In the genomic region with DNA sequence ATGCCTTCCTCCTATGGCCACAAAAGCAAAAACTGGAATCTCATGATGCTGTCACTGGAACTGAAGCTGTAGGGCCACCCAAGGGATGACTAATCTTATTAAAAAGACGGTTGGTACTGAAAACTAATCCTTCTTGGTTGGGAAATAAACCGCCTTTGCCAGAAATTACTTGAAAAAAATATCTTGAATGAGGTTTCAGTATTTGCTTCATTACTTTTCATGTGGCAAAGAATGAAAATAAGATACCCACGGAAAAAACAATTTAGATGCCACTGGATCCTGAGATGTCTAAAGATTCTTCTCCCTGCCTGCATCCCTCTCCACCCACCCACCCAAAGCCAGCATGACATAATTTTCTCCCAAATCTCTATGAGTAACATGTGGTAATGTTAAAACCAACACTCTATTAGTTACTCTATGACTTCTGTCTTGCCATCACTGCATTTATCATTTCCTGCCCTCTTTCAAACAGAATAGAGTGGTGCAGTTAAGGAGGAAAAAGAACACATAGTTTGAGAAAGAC, we compare ENCODE assay signal across 16 cellular contexts.
A peak's percentile ranks its signal among the peaks of the same experiment; 100 is the strongest.
DNase-seq lines count a peak whose midpoint lies in the region; ATAC-seq and TF ChIP-seq lines count a peak whose summit lies in the region.
"Had no signal": no experiment of that assay in that cellular context is flagged by ENCODE, and none has a peak within 500 bp of the region (broad histone marks: within the 10 kb centered on the region; RNA-seq: fewer than 3 reads in every experiment).

No MANE protein-coding gene starts in this region.

- in situ Hi-C loops in mammary epithelial cell (cut with MboI; ENCODE audit: low sequenced_read_pairs in 2 of 2) = no loop called here

- no peaks in the 10 kb centered on the region for H3K79me2 ChIP-seq in mammary epithelial cell (ENCODE audit: insufficient read depth, low read length)

- H3K4me3 Mint-ChIP-seq in HFFc6 = peak overlapping the region; percentile 29
- H3K4me3 Mint-ChIP-seq in progenitor cell of endocrine pancreas (ENCODE audit: low read depth) = no peak overlapping the region
- H3K4me3 Mint-ChIP-seq: naive B cell had no signal

- dilution Hi-C loops in mammary epithelial cell (cut with HindIII; ENCODE audit: low sequenced_read_pairs) = no loop called here

- H3K9ac ChIP-seq in mammary epithelial cell (ENCODE audit: insufficient read depth, low read length) = no peak overlapping the region
- H3K9ac ChIP-seq: SK-N-SH had no signal

- H3K9me3 ChIP-seq in mammary epithelial cell (replicated peaks; ENCODE audit: insufficient read depth, low read length) (no peaks in the 10 kb centered on the region), psoas muscle (no peaks in the 10 kb centered on the region)
- H3K9me3 ChIP-seq: SK-N-SH had no signal

- H3K36me3 Mint-ChIP-seq in HFFc6 (ENCODE audit: low read depth) (no peaks in the 10 kb centered on the region), progenitor cell of endocrine pancreas (ENCODE audit: insufficient read depth) (peaks cover 2% of the 10 kb centered on the region)
- H3K36me3 Mint-ChIP-seq: naive B cell had no signal

- H3K4me2 ChIP-seq in mammary epithelial cell (ENCODE audit: insufficient read depth, low read depth, low read length) = no peak overlapping the region
- H3K4me2 ChIP-seq: SK-N-SH had no signal

- intact Hi-C loops in mammary epithelial cell (cut with micrococcal nuclease) = no loop called here
- intact Hi-C loops in psoas muscle (cut with DNase I) = no loop called here

- H3K27ac ChIP-seq in mammary epithelial cell (ENCODE audit: insufficient read depth, low read depth, low read length) = no peak overlapping the region
- no peak overlapping the region for H3K27ac ChIP-seq in psoas muscle
- H3K27ac ChIP-seq: 22Rv1, epithelial cell of prostate had no signal

- no peaks in the 10 kb centered on the region for H3K36me3 ChIP-seq in mammary epithelial cell (ENCODE audit: insufficient read depth, low read length)
- H3K36me3 ChIP-seq in psoas muscle (ENCODE audit: insufficient read depth in 1 of 2, low read depth in 1 of 2) = no peaks in the 10 kb centered on the region

- peaks cover 24% of the 10 kb centered on the region for H3K4me1 Mint-ChIP-seq in HFFc6 (ENCODE audit: low read depth)
- peaks cover 2% of the 10 kb centered on the region for H3K4me1 Mint-ChIP-seq in progenitor cell of endocrine pancreas (ENCODE audit: low read depth)
- H3K4me1 Mint-ChIP-seq: naive B cell had no signal

- DNase-seq in NCI-H82 (lab: John Stamatoyannopoulos, UW) = peak; percentile 28
- DNase-seq in NCI-H82 treated with DMSO at 0.1 percent for 48 hours (lab: John Stamatoyannopoulos, UW; ENCODE audit: unreplicated experiment) = no peak
- DNase-seq in HFFc6 = peak; percentile 30
- peak; percentile 53 for DNase-seq in mammary epithelial cell
- no peak for DNase-seq in progenitor cell of endocrine pancreas (ENCODE audit: low spot score, unreplicated experiment)
- DNase-seq in psoas muscle = no peak
- no peak for DNase-seq in NCI-H1436 (lab: John Stamatoyannopoulos, UW)
- DNase-seq: aorta, DMS53, islet precursor cell, naive B cell, NCI-H1105 treated with DMSO at 0.1 percent for 48 hours, SK-N-SH had no signal

- TF ChIP-seq CTCF in HFFc6 (IDR thresholded peaks at IDR 0.05) (no peak), mammary epithelial cell (conservative IDR thresholded peaks at IDR 0.05 in 1 of 2, IDR thresholded peaks at IDR 0.05 in 1 of 2; ENCODE audit: extremely low read depth in 1 of 2, insufficient read depth in 1 of 2, low read depth in 1 of 2, low read length in 2 of 2) (no peak), progenitor cell of endocrine pancreas (IDR thresholded peaks at IDR 0.05; ENCODE audit: unreplicated experiment) (no peak), psoas muscle (IDR thresholded peaks at IDR 0.05) (no peak)

- H3K27me3 ChIP-seq in mammary epithelial cell (ENCODE audit: insufficient read depth, low read length) (no peaks in the 10 kb centered on the region), psoas muscle (ENCODE audit: insufficient read depth in 3 of 3, low read length in 2 of 3) (no peaks in the 10 kb centered on the region)

- H2AFZ ChIP-seq in mammary epithelial cell (ENCODE audit: low read depth, low read length) = no peak overlapping the region

- CTCF ChIA-PET in mammary epithelial cell (lab: Charles Lee; ENCODE audit: low non-redundant PET) = no interaction called here

- H3K4me1 ChIP-seq in mammary epithelial cell (ENCODE audit: insufficient read depth, low read length) (no peaks in the 10 kb centered on the region), psoas muscle (no peaks in the 10 kb centered on the region)

- no TSS peak for BruUV-seq in mammary epithelial cell (replicated peaks; lab: Mats Ljungman, UMichigan)

- no peak for ATAC-seq in psoas muscle
- ATAC-seq in HG02798 (IDR thresholded peaks at IDR 0.05; ENCODE audit: poor library complexity, unreplicated experiment) = no peak

- no peak overlapping the region for H3K4me3 ChIP-seq in mammary epithelial cell (replicated peaks in 1 of 3; ENCODE audit: insufficient read depth in 1 of 3, low read depth in 2 of 3, low read length in 3 of 3)
- H3K4me3 ChIP-seq in psoas muscle = no peak overlapping the region

- no peaks in the 10 kb centered on the region for H4K20me1 ChIP-seq in mammary epithelial cell (ENCODE audit: insufficient read depth, low read length)

- 68% methylated on average over 3 of the region's 3 CpGs for WGBS in mammary epithelial cell (ENCODE audit: low coverage, missing lambda C conversion rate)
- 24 to 35% (median 32%) methylated on average over 3 of the region's 3 CpGs for WGBS in psoas muscle, 3 donors

- H3K9me3 Mint-ChIP-seq in HFFc6 = no peaks in the 10 kb centered on the region
- peaks cover 6% of the 10 kb centered on the region for H3K9me3 Mint-ChIP-seq in progenitor cell of endocrine pancreas (ENCODE audit: low read depth)

- H3K27me3 Mint-ChIP-seq in HFFc6 (ENCODE audit: insufficient read depth) = no peaks in the 10 kb centered on the region; the same call in 1 of the 2 replicates
- no peaks in the 10 kb centered on the region for H3K27me3 Mint-ChIP-seq in progenitor cell of endocrine pancreas
- H3K27me3 Mint-ChIP-seq: naive B cell had no signal

- H3K27ac Mint-ChIP-seq in HFFc6 (peak overlapping the region; percentile 39; the same call in 1 of the 2 replicates), progenitor cell of endocrine pancreas (peak overlapping the region; percentile 37)
- H3K27ac Mint-ChIP-seq: naive B cell had no signal

Comparison
In these comparisons a context has a peak if more than half of its experiments do, and no peak if none do; other contexts are left out.
1. DNase-seq: peak in NCI-H82 (single experiment), HFFc6 (single experiment) and mammary epithelial cell (single experiment); none in NCI-H82 treated with DMSO at 0.1 percent for 48 hours (single experiment), progenitor cell of endocrine pancreas (single experiment), psoas muscle (0 of 2) and NCI-H1436 (single experiment).